In genomic region chr20:58461899-58462298, GRCh38 we compare ENCODE assay signal across 21 cellular contexts. TPM values are rescaled to one million over a fixed set of nuclear protein-coding genes. Genes with fewer than 3 reads are reported as not detected.
DNase-seq lines count a peak whose midpoint lies in the region; ATAC-seq and TF ChIP-seq lines count a peak whose summit lies in the region.
"Had no signal": no experiment of that assay in that cellular context is flagged by ENCODE, and none has a peak within 500 bp of the region (broad histone marks: within the 10 kb centered on the region; RNA-seq: fewer than 3 reads in every experiment).

No MANE protein-coding gene starts in this region.

- H3K4me1 ChIP-seq in RWPE2 (ENCODE audit: insufficient read depth, poor library complexity, severe bottlenecking) (peaks cover 29% of the 10 kb centered on the region), mammary epithelial cell (ENCODE audit: insufficient read depth, low read length) (peaks cover 45% of the 10 kb centered on the region), left lung (no peaks in the 10 kb centered on the region)
- H3K4me1 ChIP-seq: HAP-1 had no signal

- in situ Hi-C loops in mammary epithelial cell (cut with MboI; ENCODE audit: low sequenced_read_pairs in 2 of 2), result no loop called here

- dilution Hi-C loops in mammary epithelial cell (cut with HindIII; ENCODE audit: low sequenced_read_pairs), result no loop called here

- H2AFZ ChIP-seq in mammary epithelial cell (ENCODE audit: low read depth, low read length), result peak overlapping the region; percentile 76

- H3K79me2 ChIP-seq in mammary epithelial cell (ENCODE audit: insufficient read depth, low read length), result no peaks in the 10 kb centered on the region

- H3K4me3 ChIP-seq in RWPE2 (ENCODE audit: severe bottlenecking) (no peak overlapping the region), mammary epithelial cell (replicated peaks in 1 of 3; ENCODE audit: insufficient read depth in 1 of 3, low read depth in 2 of 3, low read length in 3 of 3) (no peak overlapping the region), left lung (no peak overlapping the region)
- H3K4me3 ChIP-seq: GM12878, HAP-1 had no signal

- H3K9ac ChIP-seq in mammary epithelial cell (ENCODE audit: insufficient read depth, low read length), result no peak overlapping the region

- no peaks in the 10 kb centered on the region for H4K20me1 ChIP-seq in mammary epithelial cell (ENCODE audit: insufficient read depth, low read length)

- H3K4me2 ChIP-seq in mammary epithelial cell (ENCODE audit: insufficient read depth, low read depth, low read length), result peak overlapping the region; percentile 64

- WGBS in mammary epithelial cell (ENCODE audit: low coverage, missing lambda C conversion rate), result 0% methylated on average over 6 of the region's 6 CpGs

- H3K27ac ChIP-seq in RWPE2 (ENCODE audit: poor library complexity, severe bottlenecking), result peak overlapping the region; percentile 93
- H3K27ac ChIP-seq in mammary epithelial cell (ENCODE audit: insufficient read depth, low read depth, low read length), result peak overlapping the region; percentile 90
- H3K27ac ChIP-seq in left lung, result no peak overlapping the region

- no peaks in the 10 kb centered on the region for H3K36me3 ChIP-seq in RWPE2 (ENCODE audit: low read depth)
- no peaks in the 10 kb centered on the region for H3K36me3 ChIP-seq in mammary epithelial cell (ENCODE audit: insufficient read depth, low read length)
- H3K36me3 ChIP-seq in left lung, result no peaks in the 10 kb centered on the region
- H3K36me3 ChIP-seq: BE2C, HAP-1 had no signal

- intact Hi-C loops in mammary epithelial cell (cut with micrococcal nuclease), result no loop called here
- intact Hi-C loops in left lung (cut with DNase I), result no loop called here

- DNase-seq in ELR (ENCODE audit: low read depth), result peak; percentile 7
- DNase-seq in RWPE2 (ENCODE audit: low spot score), result peak; percentile 98
- peak; percentile 95 for DNase-seq in mammary epithelial cell
- DNase-seq in left lung, result no peak
- no peak for DNase-seq in kidney glomerular epithelial cell (lab: John Stamatoyannopoulos, UW)
- DNase-seq in NAMALWA (ENCODE audit: low spot score), result no peak
- DNase-seq: 8988T, BE2C, DND-41, GDM1, Karpas-422, NCI-H1105 treated with DMSO at 0.1 percent for 48 hours, NCI-H1694 treated with DMSO at 0.1 percent for 48 hours, NCI-H345, NCI-H526, SIG-M5 had no signal

- ATAC-seq in RWPE2 (ENCODE audit: low read depth) (peak; percentile 89), left lung (peak; percentile 44), HG02973 (IDR thresholded peaks at IDR 0.05; ENCODE audit: unreplicated experiment) (no peak), HG02938 (IDR thresholded peaks at IDR 0.05; ENCODE audit: unreplicated experiment) (no peak)
- ATAC-seq: GM12878 had no signal

- H3K27me3 ChIP-seq in RWPE2 (ENCODE audit: insufficient read depth, poor library complexity, severe bottlenecking) (no peaks in the 10 kb centered on the region), mammary epithelial cell (ENCODE audit: insufficient read depth, low read length) (no peaks in the 10 kb centered on the region), left lung (peaks cover 0 to 8% of the 10 kb centered on the region in 2 donors)
- H3K27me3 ChIP-seq: BE2C had no signal

- TF ChIP-seq CTCF in RWPE2 (IDR thresholded peaks at IDR 0.05; ENCODE audit: poor library complexity, severe bottlenecking) (no peak), mammary epithelial cell (conservative IDR thresholded peaks at IDR 0.05 in 1 of 2, IDR thresholded peaks at IDR 0.05 in 1 of 2; ENCODE audit: extremely low read depth in 1 of 2, insufficient read depth in 1 of 2, low read depth in 1 of 2, low read length in 2 of 2) (no peak), left lung (IDR thresholded peaks at IDR 0.05) (no peak)

- BruUV-seq in mammary epithelial cell (replicated peaks; lab: Mats Ljungman, UMichigan), result no TSS peak

- CTCF ChIA-PET in mammary epithelial cell (lab: Charles Lee; ENCODE audit: low non-redundant PET), result no interaction called here

- H3K9me3 ChIP-seq in RWPE2 (ENCODE audit: severe bottlenecking) (no peaks in the 10 kb centered on the region), mammary epithelial cell (replicated peaks; ENCODE audit: insufficient read depth, low read length) (peaks cover 2% of the 10 kb centered on the region), left lung (no peaks in the 10 kb centered on the region)
- H3K9me3 ChIP-seq: BE2C, HAP-1 had no signal

RNA-seq across cellular contexts. Expression of gene APCDD1L, which starts 53.3 kb away (rescaled TPM):
- 1 to 10 TPM; 1.7 to 3.6 TPM for total RNA-seq in mammary epithelial cell
- polyA plus RNA-seq in mammary epithelial cell, result 2.7 TPM
- not detected for polyA minus RNA-seq in mammary epithelial cell
- total RNA-seq in left lung, result under 1 TPM; 0.09 to 0.13 TPM
- total RNA-seq: CD4-positive, alpha-beta memory T cell; GM12878 had no signal

Comparison
In these comparisons a context has a peak if more than half of its experiments do, and no peak if none do; other contexts are left out.
1. DNase-seq: peak in ELR (single experiment), RWPE2 (single experiment) and mammary epithelial cell (single experiment); none in left lung (0 of 2), kidney glomerular epithelial cell (single experiment) and NAMALWA (single experiment).
2. ATAC-seq: peak in RWPE2 (single experiment) and left lung (single experiment); none in HG02973 (single experiment) and HG02938 (single experiment).
3. H3K27ac ChIP-seq: peak in RWPE2 (single experiment) and mammary epithelial cell (single experiment); none in left lung (0 of 2).